ENCODE assay signal across 21 cellular contexts in the genomic region with DNA sequence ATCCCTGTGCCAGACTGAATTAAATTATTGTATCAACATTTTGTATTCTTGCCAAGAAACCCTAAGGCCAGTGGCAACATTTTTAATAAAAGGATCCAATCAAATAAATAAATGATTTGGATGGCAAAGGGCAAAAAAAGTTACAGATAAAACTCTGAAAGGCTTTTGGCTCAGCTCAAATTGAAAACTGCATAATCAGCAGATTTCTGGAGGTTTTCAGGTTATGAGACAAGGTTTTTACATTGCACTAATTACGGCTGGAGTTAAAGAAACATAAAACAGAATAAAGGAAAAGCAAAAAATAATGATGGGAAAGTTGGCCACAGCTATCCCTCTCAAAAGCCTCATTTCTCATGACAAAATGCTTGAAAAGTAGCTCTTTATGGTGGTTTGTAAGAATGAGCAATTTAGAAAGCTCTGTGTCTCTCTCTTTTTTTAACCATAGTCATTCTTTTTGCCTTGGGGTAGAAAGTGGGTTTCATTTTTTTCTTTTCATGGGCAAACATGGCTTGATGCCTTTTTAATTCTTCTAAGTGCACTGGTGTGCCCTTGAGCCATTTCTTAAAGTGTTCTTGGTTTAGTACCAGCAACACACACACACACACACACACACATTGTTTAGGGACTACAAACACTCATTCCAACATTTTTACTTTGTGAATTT.
A peak's percentile ranks its signal among the peaks of the same experiment; 100 is the strongest.
DNase-seq lines count a peak whose midpoint lies in the region; ATAC-seq and TF ChIP-seq lines count a peak whose summit lies in the region.
"Had no signal": no experiment of that assay in that cellular context is flagged by ENCODE, and none has a peak within 500 bp of the region (broad histone marks: within the 10 kb centered on the region; RNA-seq: fewer than 3 reads in every experiment).

No MANE protein-coding gene starts in this region.

- no peak for TF ChIP-seq CTCF in IMR-90 (conservative IDR thresholded peaks at IDR 0.05; ENCODE audit: low read depth, low read length)
- no peak for TF ChIP-seq CTCF in WERI-Rb-1 (IDR thresholded peaks at IDR 0.05; ENCODE audit: low read depth, low read length)
- TF ChIP-seq CTCF in nephron (IDR thresholded peaks at IDR 0.05; ENCODE audit: unreplicated experiment in 3 of 3) = no peak
- TF ChIP-seq CTCF in CD14-positive monocyte (IDR thresholded peaks at IDR 0.05) = no peak

- no peak overlapping the region for H4K91ac ChIP-seq in IMR-90 (ENCODE audit: insufficient read depth, low read depth, low read length)

- H3K14ac ChIP-seq in IMR-90 (replicated peaks; ENCODE audit: low read depth, low read length) = no peak overlapping the region

- H3K4me3 ChIP-seq in IMR-90 (ENCODE audit: insufficient read depth, low read depth, low read length) = no peak overlapping the region
- peak overlapping the region; percentile 7; the same call in 1 of the 2 replicates for H3K4me3 ChIP-seq in WERI-Rb-1 (ENCODE audit: low read depth, low read length)
- H3K4me3 ChIP-seq: BLaER1, GM23248 had no signal

- no peak overlapping the region for H2AK9ac ChIP-seq in IMR-90 (replicated peaks; ENCODE audit: low read depth, low read length, poor library complexity)

- H3K4me3 Mint-ChIP-seq in nephron (peak overlapping the region in 1 of 3 experiments; percentile 9), CD14-positive monocyte (no peak overlapping the region)
- H3K4me3 Mint-ChIP-seq: CD4-positive, alpha-beta memory T cell had no signal

- no peaks in the 10 kb centered on the region for H3K9me1 ChIP-seq in IMR-90 (ENCODE audit: insufficient read depth, low read length)

- H3K9me3 Mint-ChIP-seq in nephron (no peaks in the 10 kb centered on the region), CD14-positive monocyte (peaks cover 0 to 7% (median 0%) of the 10 kb centered on the region in 7 donors)

- no peak for TF ChIP-seq RAD21 in IMR-90 (IDR thresholded peaks at IDR 0.05; ENCODE audit: low read length)

- H3K27ac ChIP-seq in IMR-90 (ENCODE audit: insufficient read depth, low read length) (no peak overlapping the region), WERI-Rb-1 (peak overlapping the region; percentile 63)
- H3K27ac ChIP-seq: BLaER1, GM23248 had no signal

- H2BK5ac ChIP-seq in IMR-90 (ENCODE audit: low read depth, low read length, poor library complexity, severe bottlenecking) = no peak overlapping the region

- no peaks in the 10 kb centered on the region for H3K36me3 Mint-ChIP-seq in nephron (ENCODE audit: low read depth)
- no peaks in the 10 kb centered on the region for H3K36me3 Mint-ChIP-seq in CD14-positive monocyte
- H3K36me3 Mint-ChIP-seq: CD4-positive, alpha-beta memory T cell had no signal

- H2BK15ac ChIP-seq in IMR-90 (ENCODE audit: low read depth, low read length) = no peak overlapping the region

- no TSS peak for BruUV-seq in IMR-90 (replicated peaks; lab: Mats Ljungman, UMichigan)

- no peaks in the 10 kb centered on the region for H3K79me1 ChIP-seq in IMR-90 (ENCODE audit: low read depth in 1 of 2, low read length in 2 of 2)

- CTCF ChIA-PET in IMR-90 (lab: Yijun Ruan, JAX) = no interaction called here

- intact Hi-C loops in IMR-90 (cut with micrococcal nuclease) = no loop called here
- intact Hi-C loops in CD14-positive monocyte (cut with micrococcal nuclease) = no loop called here

- no peak overlapping the region for H4K8ac ChIP-seq in IMR-90 (ENCODE audit: low read depth in 2 of 2, low read length in 2 of 2)

- no peak overlapping the region for H2AFZ ChIP-seq in IMR-90 (replicated peaks; ENCODE audit: low read length, poor library complexity)
- H2AFZ ChIP-seq: GM23248 had no signal

- dilution Hi-C loops in IMR-90 (cut with HindIII; ENCODE audit: low sequenced_read_pairs, unreplicated experiment) = no loop called here

- in situ Hi-C loops in IMR-90 (cut with MboI; ENCODE audit: low sequenced_read_pairs) = no loop called here

- no peak overlapping the region for H2AK5ac ChIP-seq in IMR-90 (ENCODE audit: low read depth, low read length)

- ATAC-seq in IMR-90 (ENCODE audit: low read depth) = no peak
- ATAC-seq: HCT116 had no signal

- H3K9me3 ChIP-seq in IMR-90 (ENCODE audit: control insufficient read depth, insufficient read depth, low read length) (peaks cover 6% of the 10 kb centered on the region), WERI-Rb-1 (ENCODE audit: severe bottlenecking) (no peaks in the 10 kb centered on the region)
- H3K9me3 ChIP-seq: BLaER1, Caco-2 had no signal

- no peak overlapping the region for H3K4ac ChIP-seq in IMR-90 (ENCODE audit: low read depth, low read length)

- no peaks in the 10 kb centered on the region for H4K20me1 ChIP-seq in IMR-90 (ENCODE audit: insufficient read depth, low read length)
- H4K20me1 ChIP-seq: BLaER1 had no signal

- no peak overlapping the region for H3K23ac ChIP-seq in IMR-90 (ENCODE audit: low read depth, low read length)

- peak overlapping the region; percentile 86 to 90 (median 90) for H3K27ac Mint-ChIP-seq in nephron
- H3K27ac Mint-ChIP-seq in CD14-positive monocyte = no peak overlapping the region
- H3K27ac Mint-ChIP-seq: CD4-positive, alpha-beta memory T cell had no signal

- no peak overlapping the region for H3K18ac ChIP-seq in IMR-90 (ENCODE audit: low read depth, low read length)

- TF ChIP-seq POLR2A in IMR-90 (IDR thresholded peaks at IDR 0.05; ENCODE audit: low read depth, low read length) = no peak

- H2BK120ac ChIP-seq in IMR-90 (ENCODE audit: low read depth, low read length) = no peak overlapping the region

- no peaks in the 10 kb centered on the region for H3K4me1 ChIP-seq in IMR-90 (ENCODE audit: control insufficient read depth, insufficient read depth, low read length)
- H3K4me1 ChIP-seq: BLaER1, Caco-2 had no signal

- no peak overlapping the region for H2BK20ac ChIP-seq in IMR-90 (ENCODE audit: low read depth, low read length)

- no peak overlapping the region for H3K56ac ChIP-seq in IMR-90 (ENCODE audit: extremely low read depth, insufficient read depth, low read length)

- no peak overlapping the region for H4K5ac ChIP-seq in IMR-90 (ENCODE audit: low read depth, low read length)

- H3K4me1 Mint-ChIP-seq in nephron (peaks cover 32% of the 10 kb centered on the region), CD14-positive monocyte (no peaks in the 10 kb centered on the region)
- H3K4me1 Mint-ChIP-seq: CD4-positive, alpha-beta memory T cell had no signal

- no peak overlapping the region for H3K4me2 ChIP-seq in IMR-90 (ENCODE audit: low read depth, low read length)
- H3K4me2 ChIP-seq: BLaER1 had no signal

- POLR2A ChIA-PET in IMR-90 (lab: Charles Lee; ENCODE audit: unreplicated experiment) = no interaction called here

- H3K27me3 ChIP-seq in IMR-90 (ENCODE audit: control insufficient read depth, insufficient read depth, low read length) (no peaks in the 10 kb centered on the region), WERI-Rb-1 (ENCODE audit: insufficient read depth, low read depth, severe bottlenecking) (no peaks in the 10 kb centered on the region)
- H3K27me3 ChIP-seq: BLaER1 had no signal

- H3K27me3 Mint-ChIP-seq in nephron (ENCODE audit: low read depth) = no peaks in the 10 kb centered on the region
- no peaks in the 10 kb centered on the region for H3K27me3 Mint-ChIP-seq in CD14-positive monocyte (ENCODE audit: low read depth in 3 of 3)
- H3K27me3 Mint-ChIP-seq: CD4-positive, alpha-beta memory T cell had no signal

- peak; percentile 99 for DNase-seq in DMS79 (lab: John Stamatoyannopoulos, UW)
- no peak for DNase-seq in IMR-90
- no peak for DNase-seq in WERI-Rb-1
- no peak for DNase-seq in CD14-positive monocyte (ENCODE audit: low spot score)
- DNase-seq in effector CD8-positive, alpha-beta T cell (lab: John Stamatoyannopoulos, UW) = no peak
- DNase-seq in effector CD4-positive, alpha-beta T cell = no peak
- DNase-seq: ACHN; Caco-2; CD4-positive, alpha-beta memory T cell; GM23248; NCI-H1092; NCI-H1436; NCI-H2029; NCI-H345; NCI-H774; OCI-M1; Right ventricle myocardium superior; SW 1271 had no signal

- WGBS in IMR-90 (ENCODE audit: extremely low coverage in 2 of 2, insufficient read length in 1 of 2), 2 experiments = no CpG with 5 or more reads among the region's 1 CpG

- H3K36me3 ChIP-seq in IMR-90 (ENCODE audit: control insufficient read depth, insufficient read depth, low read length) (no peaks in the 10 kb centered on the region), WERI-Rb-1 (no peaks in the 10 kb centered on the region)
- H3K36me3 ChIP-seq: BLaER1 had no signal

- H3K9ac ChIP-seq in IMR-90 (ENCODE audit: low read depth, low read length) = no peak overlapping the region
- H3K9ac ChIP-seq: BLaER1, GM23248 had no signal

TF ChIP-seq in IMR-90, 13 proteins besides CTCF, POLR2A, EP300 and RAD21:
- TF ChIP-seq MAFK (IDR thresholded peaks at IDR 0.05; ENCODE audit: low read depth, low read length) = peak; percentile 97
- TF ChIP-seq FOS (IDR thresholded peaks at IDR 0.05; ENCODE audit: low read depth, low read length) = no peak
- no peak for TF ChIP-seq CHD1 (IDR thresholded peaks at IDR 0.05; ENCODE audit: low read depth, low read length)
- TF ChIP-seq RFX5 (IDR thresholded peaks at IDR 0.05; ENCODE audit: low read depth, low read length) = no peak

Comparison
In these comparisons a context has a peak if more than half of its experiments do, and no peak if none do; other contexts are left out.
1. H3K27ac Mint-ChIP-seq: peak in nephron (3 of 3); none in CD14-positive monocyte (0 of 7).